Comparison of ENCODE assay signal across 34 cellular contexts in the genomic region with DNA sequence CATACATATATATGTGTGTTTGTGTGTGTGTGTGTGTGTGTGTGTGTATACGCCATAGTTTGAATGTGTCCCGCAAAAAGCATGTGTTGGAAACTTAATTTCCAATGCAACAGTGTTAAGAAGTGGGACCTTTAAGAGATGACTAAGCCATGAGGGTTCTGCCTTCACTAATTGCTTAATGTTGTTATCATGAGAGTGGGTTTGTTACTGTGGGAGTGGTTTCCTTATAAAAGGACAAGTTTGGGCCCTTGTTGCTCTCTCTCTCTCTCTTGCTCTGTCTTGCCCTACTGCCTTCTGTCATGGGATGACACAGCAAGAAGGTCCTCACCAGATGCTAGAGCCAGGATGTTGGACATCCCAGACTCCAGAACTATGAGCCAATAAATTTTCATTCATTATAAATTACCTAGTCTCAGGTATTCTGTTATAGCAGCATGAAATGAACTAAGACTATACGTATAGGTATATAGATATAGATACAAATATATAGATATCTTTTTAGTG.
"Had no signal": no experiment of that assay in that cellular context is flagged by ENCODE, and none has a peak within 500 bp of the region (broad histone marks: within the 10 kb centered on the region; RNA-seq: fewer than 3 reads in every experiment).

No MANE protein-coding gene starts in this region.

- DNase-seq: activated B cell treated with CpG ODN at 0.5 μM for 24 hours; activated CD4-positive, alpha-beta memory T cell treated with anti-CD3 and anti-CD28 coated beads for 36 hours; activated CD4-positive, alpha-beta T cell treated with anti-CD3 and anti-CD28 coated beads for 4 hours; activated CD4-positive, alpha-beta T cell treated with anti-CD3 and anti-CD28 coated beads, Interleukin-2, amount 10 ng/mL, durations not matched to agents 24 days and 14 days; activated CD4-positive, alpha-beta T cell treated with anti-CD3 and anti-CD28 coated beads, Interleukin-2, amount 50 U/mL, for 1 hour; activated CD4-positive, alpha-beta T cell treated with anti-CD3 and anti-CD28 coated beads, Interleukin-2, amount 50 U/mL, for 4 hours; activated CD4-positive, CD25-positive, alpha-beta regulatory T cell treated with anti-CD3 and anti-CD28 coated beads, Interleukin-2, amount 50 U/mL, for 72 hours; activated CD8-positive, alpha-beta memory T cell treated with anti-CD3 and anti-CD28 coated beads, Interleukin-2, amount 50 U/mL, for 4 hours; activated CD8-positive, alpha-beta T cell treated with anti-CD3 and anti-CD28 coated beads for 36 hours; activated effector memory CD4-positive, alpha-beta T cell treated with anti-CD3 and anti-CD28 coated beads, Interleukin-2, amount 50 U/mL, for 16 hours; activated gamma-delta T cell treated with Interleukin-2 at 50 U/mL for 16 hours; activated naive CD4-positive, alpha-beta T cell; activated naive CD4-positive, alpha-beta T cell treated with anti-CD3 and anti-CD28 coated beads for 36 hours; activated naive CD4-positive, alpha-beta T cell treated with anti-CD3 and anti-CD28 coated beads, Interleukin-2, amount 50 U/mL, for 16 hours; activated naive CD8-positive, alpha-beta T cell treated with anti-CD3 and anti-CD28 coated beads for 36 hours; activated T-cell treated with anti-CD3 and anti-CD28 coated beads for 4 hours; activated T-cell treated with anti-CD3 and anti-CD28 coated beads, Interleukin-2, amount 50 U/mL, for 1 hour; activated T-cell treated with anti-CD3 and anti-CD28 coated beads, Interleukin-2, amount 50 U/mL, for 4 hours; activated T-cell treated with anti-CD3 and anti-CD28 coated beads, Interleukin-2, amount 50 U/mL, for 72 hours; amniotic stem cell; aorta; body of pancreas; brain microvascular endothelial cell; central memory CD4-positive, alpha-beta T cell; T-helper 1 cell; T-helper 2 cell; T-helper 9 cell had no signal

- H3K36me3 Mint-ChIP-seq: activated CD4-positive, alpha-beta memory T cell treated with anti-CD3 and anti-CD28 coated beads for 36 hours; activated naive CD4-positive, alpha-beta T cell treated with anti-CD3 and anti-CD28 coated beads, Interleukin-2, amount 50 U/mL, for 72 hours; activated naive CD8-positive, alpha-beta T cell treated with anti-CD3 and anti-CD28 coated beads for 36 hours had no signal

- H3K4me1 ChIP-seq: body of pancreas had no signal

- H3K27me3 Mint-ChIP-seq: activated CD4-positive, alpha-beta memory T cell treated with anti-CD3 and anti-CD28 coated beads for 36 hours; activated CD4-positive, alpha-beta T cell treated with anti-CD3 and anti-CD28 coated beads, Interleukin-2, amount 10 ng/mL, durations not matched to agents 24 days and 14 days; activated CD8-positive, alpha-beta T cell treated with anti-CD3 and anti-CD28 coated beads for 36 hours; activated naive CD8-positive, alpha-beta T cell treated with anti-CD3 and anti-CD28 coated beads for 36 hours; activated T-helper 17 cell treated with anti-CD3 and anti-CD28 coated beads, Interleukin-2, amount 50 U/mL, for 72 hours had no signal

- H3K27ac ChIP-seq: body of pancreas, brain microvascular endothelial cell, VCaP had no signal

- H3K27me3 ChIP-seq: body of pancreas, brain microvascular endothelial cell had no signal

- H3K9me3 ChIP-seq: body of pancreas had no signal

- ATAC-seq: activated CD8-positive, alpha-beta T cell treated with anti-CD3 and anti-CD28 coated beads for 36 hours; activated naive CD4-positive, alpha-beta T cell treated with anti-CD3 and anti-CD28 coated beads, Interleukin-2, amount 50 U/mL, for 72 hours; activated T-cell treated with anti-CD3 and anti-CD28 coated beads, Interleukin-2, amount 50 U/mL, for 4 hours; activated T-cell treated with anti-CD3 and anti-CD28 coated beads, Interleukin-2, amount 50 U/mL, for 72 hours; activated T-helper 17 cell treated with anti-CD3 and anti-CD28 coated beads, Interleukin-2, amount 50 U/mL, for 72 hours; body of pancreas had no signal

- H3K9me3 Mint-ChIP-seq: activated B cell treated with CpG ODN at 0.5 μM for 24 hours; activated CD4-positive, alpha-beta memory T cell treated with anti-CD3 and anti-CD28 coated beads for 36 hours; activated CD4-positive, alpha-beta T cell treated with anti-CD3 and anti-CD28 coated beads, Interleukin-2, amount 10 ng/mL, durations not matched to agents 24 days and 14 days; activated CD8-positive, alpha-beta T cell treated with anti-CD3 and anti-CD28 coated beads for 36 hours; activated naive CD4-positive, alpha-beta T cell treated with anti-CD3 and anti-CD28 coated beads, Interleukin-2, amount 50 U/mL, for 72 hours; activated naive CD8-positive, alpha-beta T cell treated with anti-CD3 and anti-CD28 coated beads for 36 hours; activated T-cell treated with anti-CD3 and anti-CD28 coated beads, Interleukin-2, amount 50 U/mL, for 4 hours; activated T-helper 1 cell treated with anti-CD3 and anti-CD28 coated beads, Interleukin-12 subunit alpha, Interleukin-12 subunit beta, Interleukin-2, Interleukin-4 antibody, amounts not matched to agents 30 ng/mL and 10 ng/mL and 1 ng/mL, durations not matched to agents 14 hours and 24 hours and 36 hours; T-helper 1 cell treated with Interleukin-12 subunit alpha and Interleukin-12 subunit beta and Interleukin-4 antibody, amounts not matched to agents 30 μg/mL and 1 μg/mL, for 36 hours; T-helper 2 cell treated with Interferon-gamma antibody and Interleukin-4, amounts not matched to agents 5 μg/mL and 100 μg/mL, for 36 hours had no signal

- FAIRE-seq: astrocyte had no signal

- H3K27ac Mint-ChIP-seq: activated B cell treated with CpG ODN at 0.5 μM for 24 hours; activated CD4-positive, alpha-beta memory T cell treated with anti-CD3 and anti-CD28 coated beads for 36 hours; activated CD4-positive, alpha-beta T cell treated with anti-CD3 and anti-CD28 coated beads, Interleukin-2, amount 10 ng/mL, durations not matched to agents 24 days and 14 days; activated CD8-positive, alpha-beta T cell treated with anti-CD3 and anti-CD28 coated beads for 36 hours; activated naive CD4-positive, alpha-beta T cell treated with anti-CD3 and anti-CD28 coated beads for 36 hours; activated naive CD4-positive, alpha-beta T cell treated with anti-CD3 and anti-CD28 coated beads, Interleukin-2, amount 50 U/mL, for 72 hours; activated naive CD8-positive, alpha-beta T cell treated with anti-CD3 and anti-CD28 coated beads for 36 hours; activated T-cell treated with anti-CD3 and anti-CD28 coated beads, Interleukin-2, amount 50 U/mL, for 72 hours; activated T-helper 1 cell treated with anti-CD3 and anti-CD28 coated beads, Interleukin-12 subunit alpha, Interleukin-12 subunit beta, Interleukin-2, Interleukin-4 antibody, amounts not matched to agents 30 ng/mL and 10 ng/mL and 1 ng/mL, durations not matched to agents 14 hours and 24 hours and 36 hours; activated T-helper 17 cell treated with anti-CD3 and anti-CD28 coated beads, Interleukin-2, amount 50 U/mL, for 72 hours; T-helper 1 cell treated with Interleukin-12 subunit alpha and Interleukin-12 subunit beta and Interleukin-4 antibody, amounts not matched to agents 30 μg/mL and 1 μg/mL, for 36 hours; T-helper 2 cell treated with Interferon-gamma antibody and Interleukin-4, amounts not matched to agents 5 μg/mL and 100 μg/mL, for 36 hours had no signal

- H3K4me3 Mint-ChIP-seq: activated B cell treated with CpG ODN at 0.5 μM for 24 hours; activated CD4-positive, alpha-beta memory T cell treated with anti-CD3 and anti-CD28 coated beads for 36 hours; activated CD4-positive, alpha-beta T cell treated with anti-CD3 and anti-CD28 coated beads, Interleukin-2, amount 10 ng/mL, durations not matched to agents 24 days and 14 days; activated CD8-positive, alpha-beta T cell treated with anti-CD3 and anti-CD28 coated beads for 36 hours; activated naive CD4-positive, alpha-beta T cell treated with anti-CD3 and anti-CD28 coated beads for 36 hours; activated naive CD8-positive, alpha-beta T cell treated with anti-CD3 and anti-CD28 coated beads for 36 hours; activated T-cell treated with anti-CD3 and anti-CD28 coated beads, Interleukin-2, amount 50 U/mL, for 4 hours; activated T-cell treated with anti-CD3 and anti-CD28 coated beads, Interleukin-2, amount 50 U/mL, for 72 hours; activated T-helper 1 cell treated with anti-CD3 and anti-CD28 coated beads, Interleukin-12 subunit alpha, Interleukin-12 subunit beta, Interleukin-2, Interleukin-4 antibody, amounts not matched to agents 30 ng/mL and 10 ng/mL and 1 ng/mL, durations not matched to agents 14 hours and 24 hours and 36 hours; activated T-helper 17 cell treated with anti-CD3 and anti-CD28 coated beads, Interleukin-2, amount 50 U/mL, for 72 hours; T-helper 1 cell treated with Interleukin-12 subunit alpha and Interleukin-12 subunit beta and Interleukin-4 antibody, amounts not matched to agents 30 μg/mL and 1 μg/mL, for 36 hours; T-helper 2 cell treated with Interferon-gamma antibody and Interleukin-4, amounts not matched to agents 5 μg/mL and 100 μg/mL, for 36 hours had no signal

- H3K4me1 Mint-ChIP-seq: activated B cell treated with CpG ODN at 0.5 μM for 24 hours; activated CD4-positive, alpha-beta T cell treated with anti-CD3 and anti-CD28 coated beads, Interleukin-2, amount 10 ng/mL, durations not matched to agents 24 days and 14 days; activated naive CD8-positive, alpha-beta T cell treated with anti-CD3 and anti-CD28 coated beads for 36 hours; activated T-helper 17 cell treated with anti-CD3 and anti-CD28 coated beads, Interleukin-2, amount 50 U/mL, for 72 hours had no signal

- H3K4me3 ChIP-seq: body of pancreas had no signal

- H3K36me3 ChIP-seq: brain microvascular endothelial cell had no signal
